In genomic region chr1:28144203-28145135, GRCh38 we compare ENCODE assay signal across 9 cellular contexts. TPM values are rescaled to one million over a fixed set of nuclear protein-coding genes. Genes with fewer than 3 reads are reported as not detected.
DNase-seq lines count a peak whose midpoint lies in the region; ATAC-seq, FAIRE-seq and TF ChIP-seq lines count a peak whose summit lies in the region.
"Had no signal": no experiment of that assay in that cellular context is flagged by ENCODE, and none has a peak within 500 bp of the region (broad histone marks: within the 10 kb centered on the region; RNA-seq: fewer than 3 reads in every experiment).

No MANE protein-coding gene starts in this region.

- TF ChIP-seq CTCF in choroid plexus epithelial cell (conservative IDR thresholded peaks at IDR 0.05; ENCODE audit: low read depth, low read length): no peak

- no peaks in the 10 kb centered on the region for H3K9me3 ChIP-seq in SJCRH30 (replicated peaks)

- intact Hi-C loops in posterior vena cava (cut with DNase I): loop anchor here in 1 of 2 donors (5.0 kb wide), 1 partner anchor 178 kb away; no protein-coding TSS in a partner anchor

- DNase-seq in GM12891 (ENCODE audit: insufficient read length, low spot score): peak; percentile 52
- peak; percentile 34 for DNase-seq in HS-5 (ENCODE audit: low read depth)
- peak; percentile 79 for DNase-seq in choroid plexus epithelial cell (ENCODE audit: low read depth)
- DNase-seq in posterior vena cava (ENCODE audit: low spot score): no peak
- no peak for DNase-seq in SJCRH30
- DNase-seq in midbrain (lab: John Stamatoyannopoulos, UW): no peak
- DNase-seq in amniotic stem cell (lab: John Stamatoyannopoulos, UW): no peak

- H3K36me3 ChIP-seq in SJCRH30: no peaks in the 10 kb centered on the region

- no peaks in the 10 kb centered on the region for H3K27me3 ChIP-seq in SJCRH30

- H3K4me3 ChIP-seq in choroid plexus epithelial cell (ENCODE audit: low read depth, low read length) (no peak overlapping the region), SJCRH30 (no peak overlapping the region)

- peak; percentile 98 for FAIRE-seq in GM12891 (lab: Jason Lieb, UNC)
- FAIRE-seq: islet of Langerhans had no signal

- H3K4me1 ChIP-seq in SJCRH30: no peaks in the 10 kb centered on the region

- no peak overlapping the region for H3K27ac ChIP-seq in SJCRH30

- ATAC-seq in GM21526 (IDR thresholded peaks at IDR 0.05; ENCODE audit: low FRiP score, unreplicated experiment): peak; percentile 57

- TF ChIP-seq POLR2A in GM12891 (IDR thresholded peaks at IDR 0.05; ENCODE audit: low read depth, low read length): no peak

TF ChIP-seq in GM12891, 5 proteins besides CTCF, POLR2A, EP300 and RAD21:
- peak; percentile 90 for TF ChIP-seq PAX5 (IDR thresholded peaks at IDR 0.05; ENCODE audit: insufficient read depth, low read length, severe bottlenecking)
- TF ChIP-seq TAF1 (IDR thresholded peaks at IDR 0.05; ENCODE audit: low read depth, low read length): no peak
TF ChIP-seq in GM12891: peak in this region for 1.

RNA-seq across cellular contexts. Expression of gene PTAFR, which starts 32.0 kb away (rescaled TPM):
- 10.2 TPM for polyA plus RNA-seq in GM12891 (2012; ENCODE audit: low read depth, missing spikeins)
- total RNA-seq in posterior vena cava: 1 to 10 TPM; 5.9 to 9.3 TPM
- total RNA-seq in SJCRH30 (2014; rRNA removed; shearing (Covaris generic)): 0.04 TPM in 1 of 2 replicates, not detected in the other

RNA-seq across cellular contexts. Expression of gene EYA3, which starts 56.1 kb away (rescaled TPM):
- polyA plus RNA-seq in GM12891 (2012; ENCODE audit: low read depth, missing spikeins): 10.0 TPM
- total RNA-seq in posterior vena cava: 10 to 100 TPM; 12.3 to 15.0 TPM
- 37.6 and 40.0 TPM in 2 replicates for total RNA-seq in SJCRH30 (2014; rRNA removed; shearing (Covaris generic))

Comparison
In these comparisons a context has a peak if more than half of its experiments do, and no peak if none do; other contexts are left out.
1. DNase-seq: peak in GM12891 (single experiment), HS-5 (single experiment) and choroid plexus epithelial cell (single experiment); none in posterior vena cava (single experiment), SJCRH30 (0 of 2), midbrain (single experiment) and amniotic stem cell (single experiment).